Comparison of ENCODE assay signal across 26 cellular contexts in genomic region chr22:44274918-44275665, GRCh38. TPM values are rescaled to one million over a fixed set of nuclear protein-coding genes. Genes with fewer than 3 reads are reported as not detected.
A peak's percentile ranks its signal among the peaks of the same experiment; 100 is the strongest.
DNase-seq lines count a peak whose midpoint lies in the region; ATAC-seq, FAIRE-seq and TF ChIP-seq lines count a peak whose summit lies in the region.
"Had no signal": no experiment of that assay in that cellular context is flagged by ENCODE, and none has a peak within 500 bp of the region (broad histone marks: within the 10 kb centered on the region; RNA-seq: fewer than 3 reads in every experiment).

No MANE protein-coding gene starts in this region.

- no peak for ATAC-seq in K562
- ATAC-seq in HG02870 (IDR thresholded peaks at IDR 0.05; ENCODE audit: unreplicated experiment), result no peak
- ATAC-seq: HepG2, PC-3 had no signal

- WGBS in K562 (ENCODE audit: insufficient coverage, low coverage, missing lambda C conversion rate), result 0% methylated on average over 13 of the region's 23 CpGs
- 89 to 92% methylated on average over 23 of the region's 23 CpGs for WGBS in testis, 2 donors

- no TSS peak for BruUV-seq in K562 (replicated peaks; lab: Mats Ljungman, UMichigan)

- H3K27me3 ChIP-seq in K562 (ENCODE audit: control insufficient read depth in 2 of 2, insufficient read depth in 2 of 2, low read length in 2 of 2) (peaks cover 8 to 41% of the 10 kb centered on the region in 2 experiments; a peak in 3 of 5 replicates), testis (no peaks in the 10 kb centered on the region)

- CTCF ChIA-PET in K562 (lab: Yijun Ruan, JAX; ENCODE audit: low intra/inter-chr PET ratio), result no interaction called here

- H3K9me3 ChIP-seq in K562 (replicated peaks; ENCODE audit: control insufficient read depth, insufficient read depth, low read depth, low read length) (no peaks in the 10 kb centered on the region), kidney (ENCODE audit: control insufficient read depth in 1 of 2, low read length in 2 of 2) (no peaks in the 10 kb centered on the region), testis (no peaks in the 10 kb centered on the region)
- H3K9me3 ChIP-seq: BLaER1 treated with 17β-estradiol and CSF1 and Interleukin-3, amounts not matched to agents 10 nM and 100 nM had no signal

- TF ChIP-seq POLR2A in K562 (conservative IDR thresholded peaks at IDR 0.05), result no peak
- TF ChIP-seq POLR2A in testis (IDR thresholded peaks at IDR 0.05), result no peak

- no peak for TF ChIP-seq EP300 in K562 (IDR thresholded peaks at IDR 0.05; ENCODE audit: low read length)

- DNase-seq in COLO668 (lab: John Stamatoyannopoulos, UW; ENCODE audit: unreplicated experiment) (peak; percentile 57), K562 (ENCODE audit: extremely low read depth in 1 of 4, low spot score in 3 of 4) (no peak), kidney (peak; percentile 10), posterior vena cava (ENCODE audit: low spot score) (peak; percentile 68), T1000 (lab: John Stamatoyannopoulos, UW) (no peak), testis (no peak), middle frontal gyrus (ENCODE audit: extremely low spot score, low spot score) (no peak)
- DNase-seq: CD4-positive, alpha-beta memory T cell; DMS 273 treated with DMSO at 0.1 percent for 48 hours; DMS79; EL; GDM1; Kasumi-1; NCI-H1092 treated with DMSO at 0.1 percent for 48 hours; NCI-H1436 treated with DMSO at 0.1 percent for 48 hours; NCI-H187 treated with DMSO at 0.1 percent for 48 hours; NCI-H2171 treated with DMSO at 0.1 percent for 48 hours; NCI-H345; NCI-H510A treated with DMSO at 0.1 percent for 48 hours; NCI-H748 treated with DMSO at 0.1 percent for 48 hours; PC-3; Right ventricle myocardium superior had no signal

- H3K36me3 ChIP-seq in K562 (ENCODE audit: control insufficient read depth, insufficient read depth, low read length) (no peaks in the 10 kb centered on the region), kidney (ENCODE audit: control insufficient read depth in 1 of 2, insufficient read depth in 2 of 2, low read length in 2 of 2) (no peaks in the 10 kb centered on the region), testis (ENCODE audit: low read depth, missing control alignments) (no peaks in the 10 kb centered on the region)
- H3K36me3 ChIP-seq: BLaER1 treated with 17β-estradiol and CSF1 and Interleukin-3, amounts not matched to agents 10 nM and 100 nM had no signal

- no peak for FAIRE-seq in K562 (lab: Jason Lieb, UNC)
- FAIRE-seq in kidney (lab: Jason Lieb, UNC), result no peak
- FAIRE-seq: GM12891, HepG2 had no signal

- H3K4me3 ChIP-seq in K562, result no peak overlapping the region
- no peak overlapping the region for H3K4me3 ChIP-seq in kidney (ENCODE audit: low read length in 2 of 2)
- H3K4me3 ChIP-seq in testis, result no peak overlapping the region
- H3K4me3 ChIP-seq: BLaER1 treated with 17β-estradiol and CSF1 and Interleukin-3, amounts not matched to agents 10 nM and 100 nM had no signal

- no peak overlapping the region for H3K9ac ChIP-seq in K562 (ENCODE audit: insufficient read depth in 1 of 2, low read depth in 2 of 2, low read length in 2 of 2)
- H3K9ac ChIP-seq in kidney (ENCODE audit: low read length in 2 of 2), result no peak overlapping the region
- H3K9ac ChIP-seq: BLaER1 treated with 17β-estradiol and CSF1 and Interleukin-3, amounts not matched to agents 10 nM and 100 nM had no signal

- intact Hi-C loops in K562 (cut with micrococcal nuclease), result loop anchor here (5.0 kb wide), 1 partner anchor 263 kb away; no protein-coding TSS in a partner anchor
- intact Hi-C loops in kidney (cut with DNase I), result no loop called here
- intact Hi-C loops in posterior vena cava (cut with DNase I), result no loop called here
- intact Hi-C loops in testis (cut with DNase I; ENCODE audit: low total_unique reads), result no loop called here

- no peaks in the 10 kb centered on the region for H4K20me1 ChIP-seq in K562 (replicated peaks; ENCODE audit: control insufficient read depth, insufficient read depth, low read length)

- POLR2A ChIA-PET in K562 (lab: Yijun Ruan, JAX), result interaction anchor here (0.7 to 1.2 kb wide), 2 partner anchors 10 to 106 kb away, joined by 3 read pairs; no protein-coding TSS in a partner anchor

- no peak overlapping the region for H3K4me2 ChIP-seq in K562 (ENCODE audit: insufficient read depth, low read length)

- H3K4me1 ChIP-seq in K562 (replicated peaks in 1 of 2; ENCODE audit: control insufficient read depth in 2 of 2, insufficient read depth in 2 of 2, low read length in 2 of 2) (no peaks in the 10 kb centered on the region), kidney (ENCODE audit: control insufficient read depth in 1 of 2, insufficient read depth in 1 of 2, low read depth in 1 of 2, low read length in 2 of 2) (no peaks in the 10 kb centered on the region), testis (no peaks in the 10 kb centered on the region)

- H3K79me2 ChIP-seq in K562 (ENCODE audit: control insufficient read depth, insufficient read depth, low read length), result no peaks in the 10 kb centered on the region

- TF ChIP-seq RAD21 in K562 (CRISPR knock-in tag; conservative IDR thresholded peaks at IDR 0.05 in 1 of 2, IDR thresholded peaks at IDR 0.05 in 1 of 2), result no peak

- no peak overlapping the region for H2AFZ ChIP-seq in K562 (ENCODE audit: low read depth, low read length)

- H3K27ac ChIP-seq in K562 (ENCODE audit: extremely low read depth, low read depth, low read length), result no peak overlapping the region
- H3K27ac ChIP-seq in kidney (ENCODE audit: low read depth in 2 of 2, low read length in 2 of 2), result no peak overlapping the region
- H3K27ac ChIP-seq in testis, result no peak overlapping the region
- H3K27ac ChIP-seq: BLaER1 treated with 17β-estradiol and CSF1 and Interleukin-3, amounts not matched to agents 10 nM and 100 nM had no signal

- no peaks in the 10 kb centered on the region for H3K9me1 ChIP-seq in K562 (ENCODE audit: control insufficient read depth, insufficient read depth, low read length)

- in situ Hi-C loops in K562 (cut with MboI), result no loop called here

- TF ChIP-seq CTCF in K562 (IDR thresholded peaks at IDR 0.05 in 2 of 3, conservative IDR thresholded peaks at IDR 0.05 in 1 of 3; ENCODE audit: insufficient read depth in 2 of 3, low read depth in 1 of 3, low read length in 3 of 3) (no peak), kidney (IDR thresholded peaks at IDR 0.05; ENCODE audit: borderline replicate concordance, extremely low read depth, insufficient read depth) (no peak), testis (IDR thresholded peaks at IDR 0.05) (no peak)

TF ChIP-seq in K562, 482 proteins besides CTCF, POLR2A, EP300 and RAD21:
- TF ChIP-seq CTBP1 (IDR thresholded peaks at IDR 0.05; ENCODE audit: borderline replicate concordance) (no peak), RBM25 (IDR thresholded peaks at IDR 0.05; ENCODE audit: low read depth, low read length, severe bottlenecking) (peak; percentile 38), SAP30 (IDR thresholded peaks at IDR 0.05; ENCODE audit: borderline replicate concordance, insufficient read depth, low read depth, low read length, poor library complexity, severe bottlenecking) (no peak)
TF ChIP-seq in K562: peak in this region for 1.

RNA-seq across cellular contexts. Expression of gene SHISAL1, which starts 37.7 kb away (rescaled TPM):
- total RNA-seq in K562 (2011; cell fraction: chromatin; rRNA removed; ENCODE audit: low replicate concordance), result not detected in 2 replicates
- total RNA-seq in K562 (2011; cell fraction: nucleolus; rRNA removed), result not detected in 2 replicates
- not detected in 2 replicates for total RNA-seq in K562 (2011; cell fraction: nucleoplasm; rRNA removed)
- total RNA-seq in K562 (2014; rRNA removed), result not detected in 2 replicates
- not detected in 2 replicates for total RNA-seq in K562 (2014; rRNA removed; fragmentation: Illumina TruSeq; extraction: Trizol)
- total RNA-seq in K562 (2015; rRNA removed; fragmentation: Illumina TruSeq; extraction: Trizol), result not detected in 2 replicates
- total RNA-seq in K562 (2021), result not detected in 2 replicates
- not detected in 2 replicates for polyA plus RNA-seq in K562 (2011; rRNA removed)
- not detected in 2 replicates for polyA plus RNA-seq in K562 (2011; cell fraction: cytosol; rRNA removed)
- not detected in 2 replicates for polyA plus RNA-seq in K562 (2011; cell fraction: nucleus; rRNA removed)
- polyA plus RNA-seq in K562 (2012), result 0.03 TPM in 1 of 2 replicates, not detected in the other
- not detected in 2 replicates for polyA plus RNA-seq in K562 (2014; fragmentation: Illumina TruSeq; extraction: Trizol)
- polyA plus RNA-seq in K562 (2014; fragmentation: Nextera tagmentation; extraction: Ambion mirVana), result not detected
- polyA plus RNA-seq in K562 (2014; rRNA removed), result not detected in 2 replicates
- polyA minus RNA-seq in K562 (2011; rRNA and poly(A)+ RNA removed), result not detected in 2 replicates
- not detected in 2 replicates for polyA minus RNA-seq in K562 (2011; cell fraction: cytosol; rRNA and poly(A)+ RNA removed)
- under 0.01 TPM in 1 of 2 replicates, not detected in the other for polyA minus RNA-seq in K562 (2011; cell fraction: nucleus; rRNA and poly(A)+ RNA removed)
- 1.1 TPM for total RNA-seq in kidney
- 0.04 TPM for polyA plus RNA-seq in kidney (ENCODE audit: insufficient read depth, low read depth, low replicate concordance)
- total RNA-seq in posterior vena cava, result 10 to 100 TPM in 1 of 2 donors, 1 to 10 TPM in 1; 9.8 to 12.7 TPM
- total RNA-seq in testis, result 1 to 10 TPM; 3.0 to 3.9 TPM
- 3.1 TPM for polyA plus RNA-seq in testis (ENCODE audit: insufficient read depth, low read depth, low replicate concordance)
- total RNA-seq: CD4-positive, alpha-beta memory T cell; HepG2 had no signal
- polyA plus RNA-seq: CD4-positive, alpha-beta memory T cell; HepG2 had no signal

Comparison
In these comparisons a context has a peak if more than half of its experiments do, and no peak if none do; other contexts are left out.
1. DNase-seq: peak in COLO668 (single experiment), kidney (single experiment) and posterior vena cava (single experiment); none in K562 (0 of 4), T1000 (single experiment), testis (single experiment) and middle frontal gyrus (single experiment).